In the genomic region with DNA sequence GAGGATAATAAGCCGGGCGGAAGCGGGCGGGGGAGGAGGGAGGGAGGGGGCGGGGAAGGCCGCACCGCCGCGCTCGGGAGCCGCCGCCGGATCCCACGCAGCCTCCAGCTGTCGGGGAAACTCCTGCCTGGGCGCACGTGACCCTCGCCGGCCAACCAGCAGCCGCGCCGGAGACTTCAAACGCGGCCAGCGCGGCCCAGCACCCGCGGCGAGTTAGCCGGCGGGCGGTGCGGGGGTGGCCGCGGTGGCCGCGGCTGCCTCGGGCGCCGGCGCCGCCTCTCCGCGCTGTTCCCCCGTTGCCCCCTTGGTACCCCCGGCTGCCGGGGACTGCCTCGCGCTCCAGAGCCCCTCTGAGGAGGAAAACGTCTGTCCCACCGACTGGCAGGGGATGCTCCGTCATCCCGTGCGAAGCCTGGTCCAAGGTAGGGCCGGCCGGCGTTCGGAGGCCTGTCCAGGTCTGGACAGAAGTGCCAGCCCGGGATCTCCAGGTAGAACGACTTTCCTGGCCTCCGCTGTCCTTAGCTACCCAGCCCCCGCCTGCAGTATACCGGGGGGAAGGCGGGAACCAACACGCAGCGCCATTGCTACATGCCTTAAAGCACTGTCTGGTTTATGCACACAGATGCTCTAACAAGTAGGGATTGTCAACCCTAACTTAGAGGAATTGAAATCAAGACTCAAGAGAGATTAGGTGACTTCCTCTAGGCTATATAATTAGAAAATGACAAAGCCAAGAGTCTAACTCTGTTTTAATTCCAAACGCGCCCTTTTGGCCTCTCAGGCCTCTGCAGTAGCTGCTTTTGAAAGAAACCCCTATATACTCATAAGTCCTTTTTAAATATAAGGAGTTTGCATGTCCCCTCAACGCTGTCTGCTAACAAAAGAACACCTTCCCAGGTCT, we compare ENCODE assay signal across 1 cellular context.
TF ChIP-seq lines count a peak whose summit lies in the region.

A gene with protein sequence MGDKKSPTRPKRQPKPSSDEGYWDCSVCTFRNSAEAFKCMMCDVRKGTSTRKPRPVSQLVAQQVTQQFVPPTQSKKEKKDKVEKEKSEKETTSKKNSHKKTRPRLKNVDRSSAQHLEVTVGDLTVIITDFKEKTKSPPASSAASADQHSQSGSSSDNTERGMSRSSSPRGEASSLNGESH (minus strand): TSS at position 9 of the 901 bp plus-strand sequence. CDS start 68 bp downstream, outside the sequence.

TF ChIP-seq in GM12878, 131 proteins besides CTCF, POLR2A, EP300 and RAD21 (continued from another document):
- TF ChIP-seq NKRF (conservative IDR thresholded peaks at IDR 0.05) (peak; percentile 72), MEF2A (IDR thresholded peaks at IDR 0.05; ENCODE audit: insufficient read depth, low read depth, low read length) (0 out of 2 replicates have a peak, but pooled peaks have one; percentile 30), EGR1 (IDR thresholded peaks at IDR 0.05; ENCODE audit: borderline replicate concordance in 1 of 2, low read depth in 2 of 2, low read length in 2 of 2) (peak in 1 of 2 experiments; percentile 92; a peak in 2 of 3 replicates), STAT3 (IDR thresholded peaks at IDR 0.05; ENCODE audit: low read depth, low read length) (no peak), BHLHE40 (IDR thresholded peaks at IDR 0.05; ENCODE audit: borderline replicate concordance in 1 of 2, low read depth in 2 of 2, low read length in 1 of 2) (peak; percentile 55 to 94; a peak in 3 of 4 replicates), RAD51 (IDR thresholded peaks at IDR 0.05) (peak; percentile 47), GATAD2B (conservative IDR thresholded peaks at IDR 0.05; ENCODE audit: low read depth) (peak; percentile 91), CEBPB (IDR thresholded peaks at IDR 0.05; ENCODE audit: borderline replicate concordance in 1 of 2, low read depth in 2 of 2, low read length in 2 of 2) (no peak), NR2F1 (conservative IDR thresholded peaks at IDR 0.05) (0 out of 2 replicates have a peak, but pooled peaks have one; percentile 14), POLR2AphosphoS2 (IDR thresholded peaks at IDR 0.05; ENCODE audit: low read depth, low read length) (no peak), SRF (IDR thresholded peaks at IDR 0.05; ENCODE audit: low read depth in 2 of 2, low read length in 2 of 2) (no peak), CREB1 (IDR thresholded peaks at IDR 0.05; ENCODE audit: low read depth) (0 out of 2 replicates have a peak, but pooled peaks have one; percentile 26), MYB (IDR thresholded peaks at IDR 0.05; ENCODE audit: borderline replicate concordance, low read depth, low read length) (no peak), SREBF1 (IDR thresholded peaks at IDR 0.05; ENCODE audit: low read length) (no peak), CREM (IDR thresholded peaks at IDR 0.05; ENCODE audit: low read depth) (no peak), HCFC1 (IDR thresholded peaks at IDR 0.05; ENCODE audit: low read length) (no peak), ASH2L (IDR thresholded peaks at IDR 0.05; ENCODE audit: borderline replicate concordance, low read depth) (0 out of 2 replicates have a peak, but pooled peaks have one; percentile 42), DPF2 (IDR thresholded peaks at IDR 0.05) (peak; percentile 80), E2F8 (IDR thresholded peaks at IDR 0.05; ENCODE audit: low read depth, partially characterized antibody) (no peak), SIN3A (IDR thresholded peaks at IDR 0.05; ENCODE audit: low read depth, low read length) (peak; percentile 58), SKIL (IDR thresholded peaks at IDR 0.05; ENCODE audit: low read depth, poor library complexity, severe bottlenecking) (no peak), RUNX3 (IDR thresholded peaks at IDR 0.05; ENCODE audit: low read length) (0 out of 2 replicates have a peak, but pooled peaks have one; percentile 11), POU2F2 (IDR thresholded peaks at IDR 0.05; ENCODE audit: borderline replicate concordance, low read depth, low read length) (0 out of 3 replicates have a peak, but pooled peaks have one; percentile 3), TBL1XR1 (IDR thresholded peaks at IDR 0.05; ENCODE audit: low read depth, low read length) (peak; percentile 16; the same call in 1 of the 2 replicates), JUND (IDR thresholded peaks at IDR 0.05; ENCODE audit: low read depth, low read length) (no peak), MEF2B (IDR thresholded peaks at IDR 0.05; ENCODE audit: partially characterized antibody, poor library complexity, severe bottlenecking) (no peak), USF2 (IDR thresholded peaks at IDR 0.05; ENCODE audit: borderline replicate concordance, low read depth, low read length) (peak; percentile 79), TCF12 (IDR thresholded peaks at IDR 0.05; ENCODE audit: low read depth, low read length) (peak; percentile 95), TCF7 (IDR thresholded peaks at IDR 0.05; ENCODE audit: borderline replicate concordance) (0 out of 2 replicates have a peak, but pooled peaks have one; percentile 9), CHD2 (IDR thresholded peaks at IDR 0.05; ENCODE audit: borderline replicate concordance, low read depth, low read length) (0 out of 2 replicates have a peak, but pooled peaks have one; percentile 48)
- TF ChIP-seq, protein P1, sequence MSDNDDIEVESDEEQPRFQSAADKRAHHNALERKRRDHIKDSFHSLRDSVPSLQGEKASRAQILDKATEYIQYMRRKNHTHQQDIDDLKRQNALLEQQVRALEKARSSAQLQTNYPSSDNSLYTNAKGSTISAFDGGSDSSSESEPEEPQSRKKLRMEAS (IDR thresholded peaks at IDR 0.05; ENCODE audit: low read depth, low read length) = peak; percentile 85
- TF ChIP-seq, protein P2, sequence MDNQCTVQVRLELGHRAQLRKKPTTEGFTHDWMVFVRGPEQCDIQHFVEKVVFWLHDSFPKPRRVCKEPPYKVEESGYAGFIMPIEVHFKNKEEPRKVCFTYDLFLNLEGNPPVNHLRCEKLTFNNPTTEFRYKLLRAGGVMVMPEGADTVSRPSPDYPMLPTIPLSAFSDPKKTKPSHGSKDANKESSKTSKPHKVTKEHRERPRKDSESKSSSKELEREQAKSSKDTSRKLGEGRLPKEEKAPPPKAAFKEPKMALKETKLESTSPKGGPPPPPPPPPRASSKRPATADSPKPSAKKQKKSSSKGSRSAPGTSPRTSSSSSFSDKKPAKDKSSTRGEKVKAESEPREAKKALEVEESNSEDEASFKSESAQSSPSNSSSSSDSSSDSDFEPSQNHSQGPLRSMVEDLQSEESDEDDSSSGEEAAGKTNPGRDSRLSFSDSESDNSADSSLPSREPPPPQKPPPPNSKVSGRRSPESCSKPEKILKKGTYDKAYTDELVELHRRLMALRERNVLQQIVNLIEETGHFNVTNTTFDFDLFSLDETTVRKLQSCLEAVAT (IDR thresholded peaks at IDR 0.05) = 0 out of 2 replicates have a peak, but pooled peaks have one; percentile 27
- TF ChIP-seq, protein P3, sequence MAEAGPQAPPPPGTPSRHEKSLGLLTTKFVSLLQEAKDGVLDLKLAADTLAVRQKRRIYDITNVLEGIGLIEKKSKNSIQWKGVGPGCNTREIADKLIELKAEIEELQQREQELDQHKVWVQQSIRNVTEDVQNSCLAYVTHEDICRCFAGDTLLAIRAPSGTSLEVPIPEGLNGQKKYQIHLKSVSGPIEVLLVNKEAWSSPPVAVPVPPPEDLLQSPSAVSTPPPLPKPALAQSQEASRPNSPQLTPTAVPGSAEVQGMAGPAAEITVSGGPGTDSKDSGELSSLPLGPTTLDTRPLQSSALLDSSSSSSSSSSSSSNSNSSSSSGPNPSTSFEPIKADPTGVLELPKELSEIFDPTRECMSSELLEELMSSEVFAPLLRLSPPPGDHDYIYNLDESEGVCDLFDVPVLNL (IDR thresholded peaks at IDR 0.05; ENCODE audit: low read depth, low read length) = 0 out of 2 replicates have a peak, but pooled peaks have one; percentile 46
- TF ChIP-seq, protein P4, sequence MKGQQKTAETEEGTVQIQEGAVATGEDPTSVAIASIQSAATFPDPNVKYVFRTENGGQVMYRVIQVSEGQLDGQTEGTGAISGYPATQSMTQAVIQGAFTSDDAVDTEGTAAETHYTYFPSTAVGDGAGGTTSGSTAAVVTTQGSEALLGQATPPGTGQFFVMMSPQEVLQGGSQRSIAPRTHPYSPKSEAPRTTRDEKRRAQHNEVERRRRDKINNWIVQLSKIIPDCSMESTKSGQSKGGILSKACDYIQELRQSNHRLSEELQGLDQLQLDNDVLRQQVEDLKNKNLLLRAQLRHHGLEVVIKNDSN (IDR thresholded peaks at IDR 0.05; ENCODE audit: borderline replicate concordance, extremely low read length, insufficient read depth, low read depth, low read length) = peak; percentile 95
TF ChIP-seq in GM12878: peak in this region for 29.
